In genomic region chr12:41339784-41340183, GRCh38 we compare ENCODE assay signal across 15 cellular contexts.
"Had no signal": no experiment of that assay in that cellular context is flagged by ENCODE, and none has a peak within 500 bp of the region (broad histone marks: within the 10 kb centered on the region; RNA-seq: fewer than 3 reads in every experiment).

No MANE protein-coding gene starts in this region.

- H3K4me1 ChIP-seq: body of pancreas, pancreas, spleen had no signal

- H3K9me3 ChIP-seq: body of pancreas, pancreas had no signal

- DNase-seq: activated CD4-positive, alpha-beta T cell treated with anti-CD3 and anti-CD28 coated beads, Interleukin-2, amount 50 U/mL, for 1 hour; activated naive CD8-positive, alpha-beta T cell treated with anti-CD3 and anti-CD28 coated beads for 36 hours; amygdala; body of pancreas; caudate nucleus; left colon; pancreas; spleen; stimulated activated naive CD8-positive, alpha-beta T cell treated with anti-CD3 and anti-CD28 coated beads, Interleukin-15, amount 100 ng/mL, for 72 hours had no signal

- H3K36me3 ChIP-seq: pancreas, spleen had no signal

- H3K27ac ChIP-seq: body of pancreas, pancreas, spleen had no signal

- H3K4me3 ChIP-seq: body of pancreas, pancreas, spleen had no signal

- ATAC-seq: activated CD4-positive, CD25-positive, alpha-beta regulatory T cell treated with anti-CD3 and anti-CD28 coated beads, Interleukin-2, amount 50 U/mL, for 24 hours; body of pancreas; left colon; pancreas; sciatic nerve; stimulated activated naive CD8-positive, alpha-beta T cell treated with anti-CD3 and anti-CD28 coated beads, Interleukin-15, amount 100 ng/mL, for 72 hours had no signal

- H3K27me3 ChIP-seq: body of pancreas, pancreas, spleen had no signal

- FAIRE-seq: colon, endometrium, islet of Langerhans, pancreas, TTC549 had no signal
